Comparison of ENCODE assay signal across 1 cellular context in the genomic region with DNA sequence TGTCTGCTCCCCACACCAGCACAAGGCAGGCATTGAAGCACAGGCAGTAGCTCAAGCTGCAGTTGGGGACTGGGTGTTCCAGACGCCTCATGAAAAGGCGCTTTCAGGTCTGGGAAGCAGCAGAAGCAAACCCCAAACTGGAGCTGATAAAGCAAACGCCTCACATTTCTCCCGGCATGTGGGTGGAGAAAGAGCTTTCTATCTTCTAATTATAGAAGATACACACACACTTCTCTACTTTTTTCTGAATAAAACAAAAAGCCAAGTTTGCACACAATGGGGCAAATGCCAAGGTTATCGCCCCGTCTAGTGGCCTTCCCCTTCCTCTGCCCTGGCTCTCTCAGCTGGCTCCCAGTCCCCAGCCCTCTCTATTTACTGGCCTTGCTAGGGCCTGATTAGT.
TF ChIP-seq lines count a peak whose summit lies in the region.

No MANE protein-coding gene starts in this region.

TF ChIP-seq in WTC11, 78 proteins besides CTCF, POLR2A, EP300 and RAD21 (continued from another document):
- TF ChIP-seq STAT6 (CRISPR knock-in tag; conservative IDR thresholded peaks at IDR 0.05; ENCODE audit: low read depth), result no peak
TF ChIP-seq in WTC11: peak in this region for 0.
